ENCODE assay signal across 21 cellular contexts in the genomic region with DNA sequence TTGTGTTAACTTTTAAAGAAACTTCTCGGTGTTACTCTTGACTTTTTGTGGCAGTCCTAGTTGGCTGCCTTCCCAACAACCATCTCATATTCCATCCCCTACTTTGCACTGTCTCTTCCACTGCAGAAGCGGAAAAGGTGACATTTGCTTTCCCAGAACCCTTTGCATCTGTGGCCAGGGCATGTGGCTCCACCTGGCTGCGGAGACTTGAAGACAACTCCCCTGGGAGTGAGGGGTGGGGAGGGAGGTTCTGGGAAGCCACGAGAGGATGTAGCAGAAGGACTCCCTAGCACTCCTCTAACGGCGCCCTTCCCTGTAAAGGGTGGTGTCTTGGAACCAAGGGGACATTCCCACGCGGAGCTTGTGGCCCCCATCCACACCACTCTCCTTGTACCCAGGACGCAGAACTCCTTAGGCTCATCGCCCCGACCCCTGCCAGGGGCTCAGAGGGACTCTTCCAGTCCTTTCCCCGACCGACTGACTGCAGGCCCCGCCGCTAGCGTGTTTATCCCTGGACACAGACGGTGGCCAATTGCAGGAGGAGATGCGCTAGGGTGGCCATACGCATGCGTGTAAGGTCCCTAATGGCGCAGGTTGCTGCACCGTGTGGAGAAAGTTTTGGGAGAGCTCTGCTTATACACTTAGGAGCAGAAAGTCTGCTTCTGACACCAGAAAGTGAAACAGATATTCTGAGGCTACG.
"Had no signal": no experiment of that assay in that cellular context is flagged by ENCODE, and none has a peak within 500 bp of the region (broad histone marks: within the 10 kb centered on the region; RNA-seq: fewer than 3 reads in every experiment).

No MANE protein-coding gene starts in this region.

- ATAC-seq: activated CD8-positive, alpha-beta T cell treated with anti-CD3 and anti-CD28 coated beads for 36 hours; activated naive CD4-positive, alpha-beta T cell treated with anti-CD3 and anti-CD28 coated beads, Interleukin-2, amount 50 U/mL, for 72 hours; activated T-cell treated with anti-CD3 and anti-CD28 coated beads, Interleukin-2, amount 50 U/mL, for 4 hours; natural killer cell had no signal

- H3K9me3 Mint-ChIP-seq: activated CD8-positive, alpha-beta T cell treated with anti-CD3 and anti-CD28 coated beads for 36 hours; activated naive CD4-positive, alpha-beta T cell treated with anti-CD3 and anti-CD28 coated beads, Interleukin-2, amount 50 U/mL, for 72 hours; activated T-cell treated with anti-CD3 and anti-CD28 coated beads, Interleukin-2, amount 50 U/mL, for 4 hours; immature natural killer cell; natural killer cell had no signal

- H3K36me3 Mint-ChIP-seq: activated naive CD4-positive, alpha-beta T cell treated with anti-CD3 and anti-CD28 coated beads, Interleukin-2, amount 50 U/mL, for 72 hours; immature natural killer cell; natural killer cell had no signal

- DNase-seq: activated B cell treated with CpG ODN at 0.5 μM for 24 hours; activated CD4-positive, alpha-beta T cell treated with anti-CD3 and anti-CD28 coated beads for 48 hours; activated CD8-positive, alpha-beta T cell treated with anti-CD3 and anti-CD28 coated beads for 36 hours; activated effector memory CD4-positive, alpha-beta T cell treated with anti-CD3 and anti-CD28 coated beads, Interleukin-2, amount 50 U/mL, for 16 hours; activated T-cell treated with anti-CD3 and anti-CD28 coated beads, Interleukin-2, amount 50 U/mL, for 4 hours; caudate nucleus; foreskin fibroblast; hypothalamus; immature natural killer cell; mesenchymal stem cell; natural killer cell; nucleus accumbens; retina; stimulated activated CD4-positive, alpha-beta T cell treated with anti-CD3 and anti-CD28 coated beads, Interleukin-15, amount 100 ng/mL, for 24 hours; stimulated activated CD4-positive, alpha-beta T cell treated with anti-CD3 and anti-CD28 coated beads, Interleukin-4, amount 100 ng/mL, for 24 hours; stimulated activated naive CD4-positive, alpha-beta T cell treated with Interleukin-2 at 50 U/mL for 16 hours; substantia nigra; T-helper 2 cell; transverse colon had no signal

- H3K27ac ChIP-seq: skin epidermis, transverse colon had no signal

- H3K4me3 Mint-ChIP-seq: activated B cell treated with CpG ODN at 0.5 μM for 24 hours; activated CD8-positive, alpha-beta T cell treated with anti-CD3 and anti-CD28 coated beads for 36 hours; activated T-cell treated with anti-CD3 and anti-CD28 coated beads, Interleukin-2, amount 50 U/mL, for 4 hours; immature natural killer cell; natural killer cell had no signal

- H3K27ac Mint-ChIP-seq: activated B cell treated with CpG ODN at 0.5 μM for 24 hours; activated CD8-positive, alpha-beta T cell treated with anti-CD3 and anti-CD28 coated beads for 36 hours; immature natural killer cell; natural killer cell had no signal

- H3K4me1 Mint-ChIP-seq: activated B cell treated with CpG ODN at 0.5 μM for 24 hours, immature natural killer cell, natural killer cell had no signal
